In genomic region chr17:57946798-57947358, GRCh38 we compare ENCODE assay signal across 8 cellular contexts. TPM values are rescaled to one million over a fixed set of nuclear protein-coding genes. Genes with fewer than 3 reads are reported as not detected.
DNase-seq lines count a peak whose midpoint lies in the region; ATAC-seq and TF ChIP-seq lines count a peak whose summit lies in the region.

No MANE protein-coding gene starts in this region.

- no peaks in the 10 kb centered on the region for H3K27me3 ChIP-seq in layer of hippocampus (ENCODE audit: control insufficient read depth, insufficient read depth, low read length)
- H3K27me3 ChIP-seq in stomach = no peaks in the 10 kb centered on the region

- intact Hi-C loops in stomach (cut with DNase I; ENCODE audit: low total_unique reads) = no loop called here

- TF ChIP-seq POLR2A in stomach (IDR thresholded peaks at IDR 0.05) = no peak

- DNase-seq in EH (ENCODE audit: low read depth) (peak; percentile 77), RPMI7951 (ENCODE audit: low read depth) (peak; percentile 89), T47D (ENCODE audit: low read depth in 1 of 2, low spot score in 1 of 2) (peak; percentile 73 to 93), stomach (peak; percentile 63), ecto neural progenitor cell (ENCODE audit: low spot score) (no peak)

- H3K27ac ChIP-seq in layer of hippocampus (ENCODE audit: low read depth, low read length) (peak overlapping the region; percentile 92), stomach (peak overlapping the region; percentile 81 to 99 (median 88))

- no peak for TF ChIP-seq EP300 in stomach (IDR thresholded peaks at IDR 0.05)

- TF ChIP-seq CTCF in stomach (IDR thresholded peaks at IDR 0.05) = no peak

- 2 to 11% (median 5%) methylated on average over 10 of the region's 10 CpGs for WGBS in stomach, 5 donors

- peaks cover 56 to 96% (median 77%) of the 10 kb centered on the region in 4 donors for H3K4me1 ChIP-seq in stomach

- no peaks in the 10 kb centered on the region for H3K9me3 ChIP-seq in stomach

- in situ Hi-C loops in T47D (cut with HindIII; ENCODE audit: low pct_unique_long_range_greater_than_20kb, low sequenced_read_pairs) = no loop called here

- peak overlapping the region; percentile 34 to 45 (median 40) for H3K4me3 ChIP-seq in stomach

- peak; percentile 75 for ATAC-seq in GM21360 (IDR thresholded peaks at IDR 0.05; ENCODE audit: unreplicated experiment)
- peak; percentile 74 for ATAC-seq in HG03521 (IDR thresholded peaks at IDR 0.05; ENCODE audit: unreplicated experiment)

- no peaks in the 10 kb centered on the region for H3K36me3 ChIP-seq in stomach

RNA-seq across cellular contexts. Expression of gene CUEDC1, which starts 8.3 kb away (rescaled TPM):
- total RNA-seq in RPMI7951 (2014; rRNA removed; shearing (Covaris generic)) = 6.4 and 6.6 TPM in 2 replicates
- 100 to 1,000 TPM in 1 of 5 donors, 10 to 100 TPM in 4; 10.5 to 111 (median 23.6) TPM for total RNA-seq in stomach
- polyA plus RNA-seq in stomach = 10 to 100 TPM; 16.5 to 30.1 (median 19.8) TPM

RNA-seq across cellular contexts. Expression of gene VEZF1, which starts 41.2 kb away (rescaled TPM):
- 65.2 and 78.7 TPM in 2 replicates for total RNA-seq in RPMI7951 (2014; rRNA removed; shearing (Covaris generic))
- 100 to 1,000 TPM in 1 of 5 donors, 10 to 100 TPM in 3, 1 to 10 TPM in 1; 7.8 to 103 (median 31.0) TPM for total RNA-seq in stomach
- polyA plus RNA-seq in stomach = 10 to 100 TPM; 15.8 to 27.2 (median 19.7) TPM
